Comparison of ENCODE assay signal across 9 cellular contexts in genomic region chr19:58054792-58055482, GRCh38. TPM values are rescaled to one million over a fixed set of nuclear protein-coding genes. Genes with fewer than 3 reads are reported as not detected.
A peak's percentile ranks its signal among the peaks of the same experiment; 100 is the strongest.
DNase-seq lines count a peak whose midpoint lies in the region; ATAC-seq and TF ChIP-seq lines count a peak whose summit lies in the region.
"Had no signal": no experiment of that assay in that cellular context is flagged by ENCODE, and none has a peak within 500 bp of the region (broad histone marks: within the 10 kb centered on the region; RNA-seq: fewer than 3 reads in every experiment).

No MANE protein-coding gene starts in this region.

- intact Hi-C loops in Right ventricle myocardium superior (cut with DNase I): no loop called here
- intact Hi-C loops in cardiac septum (cut with DNase I): loop anchor here (5.0 kb wide), 1 partner anchor 108 kb away; the partner anchor contains the start of gene ZNF256
- intact Hi-C loops in vagina (cut with DNase I): no loop called here

- H3K36me3 ChIP-seq in endocrine pancreas (ENCODE audit: control insufficient read depth, insufficient read depth, low read length): no peaks in the 10 kb centered on the region
- H3K36me3 ChIP-seq in vagina: no peaks in the 10 kb centered on the region

- H3K27ac ChIP-seq in vagina: no peak overlapping the region

- no peaks in the 10 kb centered on the region for H3K9me3 ChIP-seq in endocrine pancreas (ENCODE audit: control insufficient read depth, low read length)
- peaks cover 2% of the 10 kb centered on the region for H3K9me3 ChIP-seq in vagina

- no peak for ATAC-seq in Right ventricle myocardium superior (ENCODE audit: poor library complexity)

- no peak for TF ChIP-seq CTCF in vagina (IDR thresholded peaks at IDR 0.05)

- H3K4me1 ChIP-seq in endocrine pancreas (ENCODE audit: control insufficient read depth, insufficient read depth, low read length) (no peaks in the 10 kb centered on the region), vagina (peaks cover 11% of the 10 kb centered on the region)

- H3K9ac ChIP-seq in endocrine pancreas (ENCODE audit: control insufficient read depth, insufficient read depth, low read length): peak overlapping the region; percentile 19

- H3K27me3 ChIP-seq in endocrine pancreas (ENCODE audit: control insufficient read depth, insufficient read depth, low read length): no peaks in the 10 kb centered on the region
- no peaks in the 10 kb centered on the region for H3K27me3 ChIP-seq in vagina

- H3K4me3 ChIP-seq in endocrine pancreas (ENCODE audit: control insufficient read depth, insufficient read depth, low read length) (peak overlapping the region; percentile 19), vagina (peak overlapping the region; percentile 23 to 36)

- TF ChIP-seq POLR2A in vagina (IDR thresholded peaks at IDR 0.05): no peak

- DNase-seq in Right ventricle myocardium superior: peak; percentile 54
- DNase-seq in cardiac septum (ENCODE audit: low spot score): no peak
- DNase-seq in mucosa of gallbladder (ENCODE audit: low spot score): peak; percentile 23
- DNase-seq in vagina (ENCODE audit: extremely low spot score in 2 of 2): no peak
- DNase-seq in HT-29 (ENCODE audit: low spot score): no peak
- no peak for DNase-seq in stimulated activated CD4-positive, alpha-beta T cell treated with anti-CD3 and anti-CD28 coated beads, Interleukin-2, amount 100 ng/mL, for 24 hours
- no peak for DNase-seq in NCI-H510A (lab: John Stamatoyannopoulos, UW)
- DNase-seq: DMS79 had no signal

RNA-seq across cellular contexts. Expression of gene ZNF135, which starts 4.1 kb away (rescaled TPM):
- total RNA-seq in Right ventricle myocardium superior: 3.4 TPM
- total RNA-seq in cardiac septum: 4.2 TPM
- total RNA-seq in mucosa of gallbladder: 11.1 TPM
- total RNA-seq in vagina: 5.4 TPM
- not detected in 2 replicates for total RNA-seq in HT-29 (2014; rRNA removed; shearing (Covaris generic))

RNA-seq across cellular contexts. Expression of gene ZSCAN1, which starts 21.1 kb away (rescaled TPM):
- total RNA-seq in Right ventricle myocardium superior: not detected
- total RNA-seq in cardiac septum: not detected
- total RNA-seq in mucosa of gallbladder: 1.3 TPM
- not detected for total RNA-seq in vagina
- not detected in 2 replicates for total RNA-seq in HT-29 (2014; rRNA removed; shearing (Covaris generic))

RNA-seq across cellular contexts. Expression of gene ZSCAN18, which starts 43.1 kb away (rescaled TPM):
- 60.5 TPM for total RNA-seq in Right ventricle myocardium superior
- 71.7 TPM for total RNA-seq in cardiac septum
- total RNA-seq in mucosa of gallbladder: 111 TPM
- 61.4 TPM for total RNA-seq in vagina
- total RNA-seq in HT-29 (2014; rRNA removed; shearing (Covaris generic)): not detected in 2 replicates

RNA-seq across cellular contexts. Expression of gene ZNF606, which starts 52.3 kb away (rescaled TPM):
- 15.0 TPM for total RNA-seq in Right ventricle myocardium superior
- total RNA-seq in cardiac septum: 13.8 TPM
- total RNA-seq in mucosa of gallbladder: 23.3 TPM
- 10.1 TPM for total RNA-seq in vagina
- total RNA-seq in HT-29 (2014; rRNA removed; shearing (Covaris generic)): not detected in 2 replicates

Comparison
In these comparisons a context has a peak if more than half of its experiments do, and no peak if none do; other contexts are left out.
1. DNase-seq: peak in Right ventricle myocardium superior (single experiment) and mucosa of gallbladder (single experiment); none in cardiac septum (single experiment), vagina (0 of 2), HT-29 (single experiment), stimulated activated CD4-positive, alpha-beta T cell treated with anti-CD3 and anti-CD28 coated beads, Interleukin-2, amount 100 ng/mL, for 24 hours (0 of 2) and NCI-H510A (single experiment).
2. RNA of gene ZSCAN18, which starts 43.1 kb away (total RNA-seq): 111 TPM in mucosa of gallbladder (single experiment), 71.7 TPM in cardiac septum (single experiment), 61.4 TPM in vagina (single experiment) and 60.5 TPM in Right ventricle myocardium superior (single experiment); not detected in HT-29; every median in the first group is over 10 times any median in the second.